In the genomic region with DNA sequence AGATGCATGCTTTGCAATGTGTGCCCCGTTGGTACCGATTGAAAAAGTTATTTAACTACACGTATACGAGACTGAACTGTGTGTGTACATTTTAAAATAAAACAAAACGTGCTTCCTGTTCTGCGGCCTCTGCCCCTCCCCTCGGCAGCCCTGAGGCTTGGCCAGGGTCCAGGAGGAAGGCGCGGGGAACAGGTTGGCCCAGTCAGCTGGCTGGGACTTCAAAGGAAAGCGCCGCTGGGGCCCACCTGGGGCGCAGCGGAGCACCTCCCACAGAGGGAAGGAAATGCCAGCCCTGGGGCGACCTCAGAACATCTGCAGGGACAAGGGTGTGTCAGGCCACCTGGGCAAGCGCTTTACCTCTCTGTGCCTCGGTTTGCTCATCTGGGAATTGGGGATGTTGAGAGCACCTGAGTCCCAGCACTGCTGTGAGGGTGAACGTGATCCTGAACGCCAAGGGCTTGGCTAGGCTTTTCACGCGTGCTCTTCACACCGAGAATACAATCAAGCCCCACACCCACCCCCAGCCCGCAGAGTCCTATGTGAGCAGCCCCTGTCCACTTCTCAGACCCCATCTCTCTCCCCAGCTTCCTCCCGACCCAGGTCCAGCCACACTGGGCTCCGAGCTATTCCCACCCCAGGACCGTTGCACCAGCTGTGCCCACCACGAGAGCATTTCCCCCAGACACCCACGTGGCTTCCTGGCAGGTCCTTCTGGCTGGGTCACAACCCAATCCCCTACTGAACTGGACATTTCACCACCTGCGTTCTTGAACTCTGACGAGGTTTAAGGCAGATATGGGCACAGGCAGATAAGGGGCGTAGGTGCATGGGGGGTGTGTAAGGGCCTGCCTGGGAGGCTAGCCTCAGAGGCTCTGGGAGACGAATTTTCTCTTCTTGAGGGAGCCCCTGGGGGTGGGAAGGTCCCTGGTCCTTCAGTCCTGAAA, we compare ENCODE assay signal across 8 cellular contexts. TPM values are rescaled to one million over a fixed set of nuclear protein-coding genes. Genes with fewer than 3 reads are reported as not detected.
A peak's percentile ranks its signal among the peaks of the same experiment; 100 is the strongest.
DNase-seq lines count a peak whose midpoint lies in the region; ATAC-seq and TF ChIP-seq lines count a peak whose summit lies in the region.

No MANE protein-coding gene starts in this region.

- H3K9me3 ChIP-seq in BLaER1 treated with 17β-estradiol and CSF1 and Interleukin-3, amounts not matched to agents 10 nM and 100 nM (replicated peaks in 1 of 11) = peaks cover 2 to 16% (median 7%) of the 10 kb centered on the region in 11 experiments; a peak in 18 of 22 replicates
- H3K9me3 ChIP-seq in heart left ventricle = peaks cover 0 to 4% (median 0%) of the 10 kb centered on the region in 12 donors

- H3K27ac ChIP-seq in BLaER1 treated with 17β-estradiol and CSF1 and Interleukin-3, amounts not matched to agents 10 nM and 100 nM = peak overlapping the region in 9 of 11 experiments; percentile 40 to 68 (median 59); a peak in 18 of 22 replicates
- no peak overlapping the region for H3K27ac ChIP-seq in heart left ventricle

- H3K4me3 ChIP-seq in BLaER1 treated with 17β-estradiol and CSF1 and Interleukin-3, amounts not matched to agents 10 nM and 100 nM = peak overlapping the region in 3 of 10 experiments; percentile 2 to 27 (median 8); a peak in 3 of 20 replicates
- peak overlapping the region in 1 of 12 donors; percentile 23 for H3K4me3 ChIP-seq in heart left ventricle

- H3K4me3 Mint-ChIP-seq in activated T-cell treated with anti-CD3 and anti-CD28 coated beads, Interleukin-2, amount 50 U/mL, for 72 hours = peak overlapping the region; percentile 69 to 78

- peak overlapping the region in 8 of 11 experiments; percentile 20 to 61 (median 44); a peak in 14 of 22 replicates for H3K9ac ChIP-seq in BLaER1 treated with 17β-estradiol and CSF1 and Interleukin-3, amounts not matched to agents 10 nM and 100 nM

- H3K27ac Mint-ChIP-seq in activated T-cell treated with anti-CD3 and anti-CD28 coated beads, Interleukin-2, amount 50 U/mL, for 72 hours = no peak overlapping the region

- WGBS in heart left ventricle, 4 donors = 32 to 39% (median 33%) methylated on average over 30 to 31 of the region's 31 CpGs

- TF ChIP-seq POLR2A in heart left ventricle (IDR thresholded peaks at IDR 0.05) = no peak

- H3K4me1 Mint-ChIP-seq in activated T-cell treated with anti-CD3 and anti-CD28 coated beads, Interleukin-2, amount 50 U/mL, for 72 hours (ENCODE audit: low read depth) = peaks cover 16% of the 10 kb centered on the region

- H3K36me3 ChIP-seq in BLaER1 treated with 17β-estradiol and CSF1 and Interleukin-3, amounts not matched to agents 10 nM and 100 nM = no peaks in the 10 kb centered on the region
- no peaks in the 10 kb centered on the region for H3K36me3 ChIP-seq in heart left ventricle

- H3K9me3 Mint-ChIP-seq in activated T-cell treated with anti-CD3 and anti-CD28 coated beads, Interleukin-2, amount 50 U/mL, for 72 hours = no peaks in the 10 kb centered on the region

- peak; percentile 68 for ATAC-seq in GM19397 (IDR thresholded peaks at IDR 0.05; ENCODE audit: unreplicated experiment)
- peak; percentile 92 to 94 for ATAC-seq in activated T-cell treated with anti-CD3 and anti-CD28 coated beads, Interleukin-2, amount 50 U/mL, for 72 hours (replicated peaks in 1 of 2)
- ATAC-seq in heart left ventricle = peak; percentile 53 to 83 (median 72)

- peak overlapping the region; percentile 80 to 97 (median 87) for H3K4me2 ChIP-seq in BLaER1 treated with 17β-estradiol and CSF1 and Interleukin-3, amounts not matched to agents 10 nM and 100 nM

- no peaks in the 10 kb centered on the region for H3K36me3 Mint-ChIP-seq in activated T-cell treated with anti-CD3 and anti-CD28 coated beads, Interleukin-2, amount 50 U/mL, for 72 hours (ENCODE audit: insufficient read depth in 2 of 2)

- peaks cover 0 to 10% (median 0%) of the 10 kb centered on the region in 11 experiments; a peak in 5 of 22 replicates for H4K20me1 ChIP-seq in BLaER1 treated with 17β-estradiol and CSF1 and Interleukin-3, amounts not matched to agents 10 nM and 100 nM

- TF ChIP-seq CTCF in heart left ventricle (IDR thresholded peaks at IDR 0.05) = no peak

- H3K27me3 ChIP-seq in BLaER1 treated with 17β-estradiol and CSF1 and Interleukin-3, amounts not matched to agents 10 nM and 100 nM = peaks cover 0 to 15% (median 0%) of the 10 kb centered on the region in 11 experiments; a peak in 5 of 22 replicates
- no peaks in the 10 kb centered on the region for H3K27me3 ChIP-seq in heart left ventricle

- intact Hi-C loops in heart left ventricle (cut with DNase I) = no loop called here

- H3K4me1 ChIP-seq in BLaER1 treated with 17β-estradiol and CSF1 and Interleukin-3, amounts not matched to agents 10 nM and 100 nM = peaks cover 32 to 65% (median 57%) of the 10 kb centered on the region in 10 experiments
- H3K4me1 ChIP-seq in heart left ventricle = peaks cover 0 to 25% (median 13%) of the 10 kb centered on the region in 12 donors

- H3K27me3 Mint-ChIP-seq in activated T-cell treated with anti-CD3 and anti-CD28 coated beads, Interleukin-2, amount 50 U/mL, for 72 hours (ENCODE audit: low read depth) = peaks cover 36% of the 10 kb centered on the region

- peak; percentile 86 for DNase-seq in HPDE6-E6E7 (ENCODE audit: extremely low spot score)
- DNase-seq in NOMO-1 treated with dmso at 0.1 percent for 144 hours (lab: John Stamatoyannopoulos, UW; ENCODE audit: unreplicated experiment) = peak; percentile 77
- peak; percentile 79 to 82 for DNase-seq in activated T-cell treated with anti-CD3 and anti-CD28 coated beads, Interleukin-2, amount 50 U/mL, for 72 hours
- peak; percentile 80 to 92 (median 81) for DNase-seq in heart left ventricle
- peak; percentile 82 for DNase-seq in stimulated activated CD4-positive, alpha-beta T cell treated with anti-CD3 and anti-CD28 coated beads, Interleukin-15, amount 100 ng/mL, for 24 hours
- DNase-seq in epidermal melanocyte (ENCODE audit: insufficient read length, low spot score) = no peak

RNA-seq across cellular contexts. Expression of a gene that starts 41.9 kb away (rescaled TPM):
- total RNA-seq in activated T-cell treated with anti-CD3 and anti-CD28 coated beads, Interleukin-2, amount 50 U/mL, for 72 hours = 100 to 1,000 TPM; 125 to 142 TPM
- total RNA-seq in heart left ventricle = 100 to 1,000 TPM in 8 of 9 donors, 10 to 100 TPM in 1; 66.9 to 184 (median 132) TPM
- polyA plus RNA-seq in heart left ventricle = 10 to 100 TPM; 62.1 to 67.0 TPM

Comparison
In these comparisons a context has a peak if more than half of its experiments do, and no peak if none do; other contexts are left out.
1. H3K27ac ChIP-seq: peak in BLaER1 treated with 17β-estradiol and CSF1 and Interleukin-3, amounts not matched to agents 10 nM and 100 nM (9 of 11); none in heart left ventricle (0 of 12).
2. Peak in every context shown above with its lines, with median percentiles within 50 percentile points of each other: ATAC-seq.